In genomic region chr2:208097313-208097712, GRCh38 we compare ENCODE assay signal across 17 cellular contexts. TPM values are rescaled to one million over a fixed set of nuclear protein-coding genes. Genes with fewer than 3 reads are reported as not detected.
DNase-seq lines count a peak whose midpoint lies in the region; ATAC-seq, FAIRE-seq and TF ChIP-seq lines count a peak whose summit lies in the region.
"Had no signal": no experiment of that assay in that cellular context is flagged by ENCODE, and none has a peak within 500 bp of the region (broad histone marks: within the 10 kb centered on the region; RNA-seq: fewer than 3 reads in every experiment).

No MANE protein-coding gene starts in this region.

- H3K4me1 Mint-ChIP-seq in astrocyte (ENCODE audit: low read depth, unreplicated experiment) = no peaks in the 10 kb centered on the region
- peaks cover 6% of the 10 kb centered on the region for H3K4me1 Mint-ChIP-seq in neural progenitor cell
- H3K4me1 Mint-ChIP-seq: B cell had no signal

- no peaks in the 10 kb centered on the region for H3K79me2 ChIP-seq in astrocyte (ENCODE audit: insufficient read depth, low read length)
- no peaks in the 10 kb centered on the region for H3K79me2 ChIP-seq in neural progenitor cell (ENCODE audit: low read depth)

- H3K9me3 Mint-ChIP-seq in astrocyte (ENCODE audit: unreplicated experiment) (no peaks in the 10 kb centered on the region), neural progenitor cell (no peaks in the 10 kb centered on the region)
- H3K9me3 Mint-ChIP-seq: CD8-positive, alpha-beta T cell; GM23338 had no signal

- H3K4me1 ChIP-seq in astrocyte (ENCODE audit: insufficient read depth, low read length) (no peaks in the 10 kb centered on the region), neural progenitor cell (no peaks in the 10 kb centered on the region)

- H3K27ac ChIP-seq in astrocyte (ENCODE audit: low read depth, low read length) (no peak overlapping the region), neural progenitor cell (no peak overlapping the region)
- H3K27ac ChIP-seq: BLaER1 treated with 17β-estradiol and CSF1 and Interleukin-3, amounts not matched to agents 10 nM and 100 nM had no signal

- H4K20me1 ChIP-seq in astrocyte (ENCODE audit: insufficient read depth, low read length) = no peaks in the 10 kb centered on the region
- no peaks in the 10 kb centered on the region for H4K20me1 ChIP-seq in neural progenitor cell (ENCODE audit: low read depth)
- H4K20me1 ChIP-seq: BLaER1 treated with 17β-estradiol and CSF1 and Interleukin-3, amounts not matched to agents 10 nM and 100 nM had no signal

- ATAC-seq in left cardiac atrium (peak; percentile 21 to 22), left lobe of liver (no peak)
- ATAC-seq: CD8-positive, alpha-beta T cell; GM23338 had no signal

- TF ChIP-seq CTCF in astrocyte (IDR thresholded peaks at IDR 0.05; ENCODE audit: insufficient read depth, low read depth, low read length) = no peak
- TF ChIP-seq CTCF in neural progenitor cell (IDR thresholded peaks at IDR 0.05) = no peak

- intact Hi-C loops in left cardiac atrium (cut with DNase I) = no loop called here
- intact Hi-C loops in cardiac septum (cut with DNase I) = no loop called here

- H3K4me3 ChIP-seq in MG63 (no peak overlapping the region), astrocyte (ENCODE audit: insufficient read depth, low read depth, low read length) (no peak overlapping the region), neural progenitor cell (no peak overlapping the region)
- H3K4me3 ChIP-seq: BLaER1 treated with 17β-estradiol and CSF1 and Interleukin-3, amounts not matched to agents 10 nM and 100 nM; GM23338 had no signal

- no peaks in the 10 kb centered on the region for H3K36me3 Mint-ChIP-seq in astrocyte (ENCODE audit: low read depth, unreplicated experiment)
- no peaks in the 10 kb centered on the region for H3K36me3 Mint-ChIP-seq in neural progenitor cell
- H3K36me3 Mint-ChIP-seq: CD8-positive, alpha-beta T cell had no signal

- peaks cover 8% of the 10 kb centered on the region for H3F3A ChIP-seq in neural progenitor cell (ENCODE audit: low read depth)

- no peak overlapping the region for H3K9ac ChIP-seq in astrocyte (ENCODE audit: low read length)
- no peak overlapping the region for H3K9ac ChIP-seq in neural progenitor cell
- H3K9ac ChIP-seq: BLaER1 treated with 17β-estradiol and CSF1 and Interleukin-3, amounts not matched to agents 10 nM and 100 nM had no signal

- no peak overlapping the region for H3K4me3 Mint-ChIP-seq in astrocyte (ENCODE audit: unreplicated experiment)
- H3K4me3 Mint-ChIP-seq in neural progenitor cell = no peak overlapping the region
- H3K4me3 Mint-ChIP-seq: B cell; CD8-positive, alpha-beta T cell; GM23338 had no signal

- H3K9me3 ChIP-seq in MG63 = no peaks in the 10 kb centered on the region
- no peaks in the 10 kb centered on the region for H3K9me3 ChIP-seq in astrocyte (ENCODE audit: insufficient read depth, low read depth, low read length)
- H3K9me3 ChIP-seq in neural progenitor cell (ENCODE audit: low read depth) = no peaks in the 10 kb centered on the region

- DNase-seq in left cardiac atrium = no peak
- DNase-seq in cardiac septum (ENCODE audit: low spot score) = no peak
- peak; percentile 45 for DNase-seq in MG63
- no peak for DNase-seq in astrocyte (ENCODE audit: low read depth)
- DNase-seq in neural progenitor cell (ENCODE audit: low spot score) = no peak
- DNase-seq in left lobe of liver (ENCODE audit: low spot score) = no peak
- DNase-seq in occipital lobe (lab: John Stamatoyannopoulos, UW) = no peak
- DNase-seq: Calu3; CD8-positive, alpha-beta T cell; DMS79 treated with DMSO at 0.1 percent for 48 hours; GF-D8 had no signal

- H3K27ac Mint-ChIP-seq in astrocyte (ENCODE audit: unreplicated experiment) (no peak overlapping the region), neural progenitor cell (no peak overlapping the region)
- H3K27ac Mint-ChIP-seq: B cell; CD8-positive, alpha-beta T cell; GM23338 had no signal

- peaks cover 2% of the 10 kb centered on the region for H3K27me3 Mint-ChIP-seq in astrocyte (ENCODE audit: low read depth, unreplicated experiment)
- H3K27me3 Mint-ChIP-seq in neural progenitor cell (ENCODE audit: insufficient read depth, low read depth) = peaks cover 3% of the 10 kb centered on the region

- H2AFZ ChIP-seq in astrocyte (ENCODE audit: low read depth, low read length) (no peak overlapping the region), neural progenitor cell (replicated peaks) (peak overlapping the region; percentile 12)
- H2AFZ ChIP-seq: GM23338 had no signal

- H3K36me3 ChIP-seq in MG63 (no peaks in the 10 kb centered on the region), astrocyte (ENCODE audit: insufficient read depth, low read length) (no peaks in the 10 kb centered on the region), neural progenitor cell (no peaks in the 10 kb centered on the region)
- H3K36me3 ChIP-seq: BLaER1 treated with 17β-estradiol and CSF1 and Interleukin-3, amounts not matched to agents 10 nM and 100 nM had no signal

- H3K27me3 ChIP-seq in MG63 (no peaks in the 10 kb centered on the region), astrocyte (ENCODE audit: insufficient read depth, low read length) (no peaks in the 10 kb centered on the region), neural progenitor cell (no peaks in the 10 kb centered on the region)
- H3K27me3 ChIP-seq: BLaER1 treated with 17β-estradiol and CSF1 and Interleukin-3, amounts not matched to agents 10 nM and 100 nM had no signal

- FAIRE-seq in astrocyte (lab: Jason Lieb, UNC) = no peak
- FAIRE-seq: H54, HTR-8/SVneo had no signal

- peak overlapping the region; percentile 10 for H3K4me2 ChIP-seq in astrocyte (ENCODE audit: low read length)
- H3K4me2 ChIP-seq in neural progenitor cell = no peak overlapping the region
- H3K4me2 ChIP-seq: GM23338 had no signal

RNA-seq across cellular contexts. Expression of gene CRYGD, which starts 27.0 kb away (rescaled TPM):
- total RNA-seq in left cardiac atrium (not detected), cardiac septum (not detected), astrocyte (not detected in 2 replicates), neural progenitor cell (ENCODE audit: low replicate concordance) (not detected in 2 replicates), left lobe of liver (not detected), occipital lobe (1.7 TPM)
- total RNA-seq in MG63 (2014; rRNA removed; shearing (Covaris generic); ENCODE audit: low replicate concordance) = not detected in 2 replicates
- total RNA-seq: A172; B cell; Calu3; CD8-positive, alpha-beta T cell had no signal

RNA-seq across cellular contexts. Expression of gene CRYGC, which starts 32.3 kb away (rescaled TPM):
- total RNA-seq in left cardiac atrium (not detected), cardiac septum (not detected), astrocyte (not detected in 2 replicates), neural progenitor cell (ENCODE audit: low replicate concordance) (not detected in 2 replicates), left lobe of liver (not detected), occipital lobe (not detected)
- not detected in 2 replicates for total RNA-seq in MG63 (2014; rRNA removed; shearing (Covaris generic); ENCODE audit: low replicate concordance)
- total RNA-seq: A172; B cell; Calu3; CD8-positive, alpha-beta T cell; GM23338 had no signal

RNA-seq across cellular contexts. Expression of gene CRYGB, which starts 48.6 kb away (rescaled TPM):
- not detected for total RNA-seq in left cardiac atrium
- not detected for total RNA-seq in cardiac septum
- total RNA-seq in MG63 (2014; rRNA removed; shearing (Covaris generic); ENCODE audit: low replicate concordance) = not detected in 2 replicates
- not detected in 2 replicates for total RNA-seq in astrocyte
- 0.65 TPM in 1 of 2 replicates, not detected in the other for total RNA-seq in neural progenitor cell (ENCODE audit: low replicate concordance)
- not detected for total RNA-seq in left lobe of liver
- not detected for total RNA-seq in occipital lobe
- total RNA-seq: A172; B cell; Calu3; CD8-positive, alpha-beta T cell had no signal
